ENCODE assay signal across 17 cellular contexts in genomic region chr17:82899941-82900340, GRCh38.
DNase-seq lines count a peak whose midpoint lies in the region; ATAC-seq, FAIRE-seq and TF ChIP-seq lines count a peak whose summit lies in the region.
"Had no signal": no experiment of that assay in that cellular context is flagged by ENCODE, and none has a peak within 500 bp of the region (broad histone marks: within the 10 kb centered on the region; RNA-seq: fewer than 3 reads in every experiment).

No MANE protein-coding gene starts in this region.

- no peaks in the 10 kb centered on the region for H3F3A ChIP-seq in neural progenitor cell (ENCODE audit: low read depth)

- ATAC-seq in activated naive CD8-positive, alpha-beta T cell treated with anti-CD3 and anti-CD28 coated beads, Interleukin-2, amount 50 U/mL, for 24 hours, result no peak
- no peak for ATAC-seq in HG03457 (IDR thresholded peaks at IDR 0.05; ENCODE audit: unreplicated experiment)

- H3K9me3 ChIP-seq in astrocyte (ENCODE audit: insufficient read depth, low read depth, low read length) (no peaks in the 10 kb centered on the region), neural progenitor cell (ENCODE audit: low read depth) (no peaks in the 10 kb centered on the region)
- H3K9me3 ChIP-seq: upper lobe of right lung had no signal

- FAIRE-seq in astrocyte (lab: Jason Lieb, UNC), result no peak
- FAIRE-seq: H54 had no signal

- H3K36me3 ChIP-seq in astrocyte (ENCODE audit: insufficient read depth, low read length), result no peaks in the 10 kb centered on the region
- H3K36me3 ChIP-seq in neural progenitor cell, result no peaks in the 10 kb centered on the region

- H3K9me3 Mint-ChIP-seq in activated naive CD8-positive, alpha-beta T cell treated with anti-CD3 and anti-CD28 coated beads for 36 hours, result no peaks in the 10 kb centered on the region
- H3K9me3 Mint-ChIP-seq in activated naive CD8-positive, alpha-beta T cell treated with anti-CD3 and anti-CD28 coated beads, Interleukin-2, amount 50 U/mL, for 24 hours, result no peaks in the 10 kb centered on the region
- H3K9me3 Mint-ChIP-seq in astrocyte (ENCODE audit: unreplicated experiment) (no peaks in the 10 kb centered on the region), neural progenitor cell (no peaks in the 10 kb centered on the region)

- peak overlapping the region; percentile 16 for H3K27ac Mint-ChIP-seq in activated naive CD8-positive, alpha-beta T cell treated with anti-CD3 and anti-CD28 coated beads for 36 hours
- H3K27ac Mint-ChIP-seq in activated naive CD8-positive, alpha-beta T cell treated with anti-CD3 and anti-CD28 coated beads, Interleukin-2, amount 50 U/mL, for 24 hours, result no peak overlapping the region
- no peak overlapping the region for H3K27ac Mint-ChIP-seq in astrocyte (ENCODE audit: unreplicated experiment)
- peak overlapping the region; percentile 34 for H3K27ac Mint-ChIP-seq in neural progenitor cell

- peak overlapping the region; percentile 48 for H3K4me2 ChIP-seq in astrocyte (ENCODE audit: low read length)
- H3K4me2 ChIP-seq in neural progenitor cell, result no peak overlapping the region

- H3K9ac ChIP-seq in astrocyte (ENCODE audit: low read length) (no peak overlapping the region), neural progenitor cell (no peak overlapping the region)

- TF ChIP-seq CTCF in astrocyte (IDR thresholded peaks at IDR 0.05; ENCODE audit: insufficient read depth, low read depth, low read length) (no peak), neural progenitor cell (IDR thresholded peaks at IDR 0.05) (no peak)

- H3K4me1 Mint-ChIP-seq in activated naive CD8-positive, alpha-beta T cell treated with anti-CD3 and anti-CD28 coated beads for 36 hours, result peaks cover 6% of the 10 kb centered on the region
- peaks cover 9% of the 10 kb centered on the region for H3K4me1 Mint-ChIP-seq in activated naive CD8-positive, alpha-beta T cell treated with anti-CD3 and anti-CD28 coated beads, Interleukin-2, amount 50 U/mL, for 24 hours
- H3K4me1 Mint-ChIP-seq in astrocyte (ENCODE audit: low read depth, unreplicated experiment) (peaks cover 9% of the 10 kb centered on the region), neural progenitor cell (peaks cover 4% of the 10 kb centered on the region)

- no peak overlapping the region for H3K4me3 ChIP-seq in astrocyte (ENCODE audit: insufficient read depth, low read depth, low read length)
- H3K4me3 ChIP-seq in neural progenitor cell, result no peak overlapping the region
- H3K4me3 ChIP-seq: upper lobe of right lung had no signal

- no peaks in the 10 kb centered on the region for H3K27me3 Mint-ChIP-seq in activated naive CD8-positive, alpha-beta T cell treated with anti-CD3 and anti-CD28 coated beads for 36 hours
- no peaks in the 10 kb centered on the region for H3K27me3 Mint-ChIP-seq in activated naive CD8-positive, alpha-beta T cell treated with anti-CD3 and anti-CD28 coated beads, Interleukin-2, amount 50 U/mL, for 24 hours
- H3K27me3 Mint-ChIP-seq in astrocyte (ENCODE audit: low read depth, unreplicated experiment) (no peaks in the 10 kb centered on the region), neural progenitor cell (ENCODE audit: insufficient read depth, low read depth) (peaks cover 2% of the 10 kb centered on the region)

- H3K27me3 ChIP-seq in astrocyte (ENCODE audit: insufficient read depth, low read length), result no peaks in the 10 kb centered on the region
- H3K27me3 ChIP-seq in neural progenitor cell, result no peaks in the 10 kb centered on the region
- H3K27me3 ChIP-seq: upper lobe of right lung had no signal

- H2AFZ ChIP-seq in astrocyte (ENCODE audit: low read depth, low read length) (no peak overlapping the region), neural progenitor cell (replicated peaks) (no peak overlapping the region)

- H3K4me1 ChIP-seq in astrocyte (ENCODE audit: insufficient read depth, low read length) (peaks cover 6% of the 10 kb centered on the region), neural progenitor cell (no peaks in the 10 kb centered on the region)
- H3K4me1 ChIP-seq: upper lobe of right lung had no signal

- no peak overlapping the region for H3K27ac ChIP-seq in astrocyte (ENCODE audit: low read depth, low read length)
- H3K27ac ChIP-seq in neural progenitor cell, result no peak overlapping the region
- H3K27ac ChIP-seq: upper lobe of right lung had no signal

- DNase-seq in activated naive CD8-positive, alpha-beta T cell treated with anti-CD3 and anti-CD28 coated beads for 36 hours, result no peak
- DNase-seq in activated naive CD8-positive, alpha-beta T cell treated with anti-CD3 and anti-CD28 coated beads, Interleukin-2, amount 50 U/mL, for 24 hours, result no peak
- DNase-seq in astrocyte (ENCODE audit: low read depth), result no peak
- no peak for DNase-seq in neural progenitor cell (ENCODE audit: low spot score)
- no peak for DNase-seq in NCI-H1092 (lab: John Stamatoyannopoulos, UW)
- no peak for DNase-seq in NCI-H82 (lab: John Stamatoyannopoulos, UW)
- DNase-seq: activated CD4-positive, alpha-beta T cell treated with anti-CD3 and anti-CD28 coated beads for 1 hour; DMS 273 treated with DMSO at 0.1 percent for 48 hours; kidney glomerular epithelial cell; MM.1S; NCI-H2171 treated with DMSO at 0.1 percent for 48 hours; NCI-H526; stimulated activated CD4-positive, alpha-beta T cell treated with anti-CD3 and anti-CD28 coated beads, Interleukin-15, amount 100 ng/mL, for 24 hours; stimulated activated CD8-positive, alpha-beta memory T cell treated with anti-CD3 and anti-CD28 coated beads, Interleukin-4, amount 100 ng/mL, for 48 hours; upper lobe of right lung had no signal

- no peaks in the 10 kb centered on the region for H3K79me2 ChIP-seq in astrocyte (ENCODE audit: insufficient read depth, low read length)
- no peaks in the 10 kb centered on the region for H3K79me2 ChIP-seq in neural progenitor cell (ENCODE audit: low read depth)

- peaks cover 16% of the 10 kb centered on the region for H3K36me3 Mint-ChIP-seq in activated naive CD8-positive, alpha-beta T cell treated with anti-CD3 and anti-CD28 coated beads for 36 hours
- H3K36me3 Mint-ChIP-seq in activated naive CD8-positive, alpha-beta T cell treated with anti-CD3 and anti-CD28 coated beads, Interleukin-2, amount 50 U/mL, for 24 hours (ENCODE audit: low read depth), result peaks cover 14% of the 10 kb centered on the region
- H3K36me3 Mint-ChIP-seq in astrocyte (ENCODE audit: low read depth, unreplicated experiment), result peaks cover 15% of the 10 kb centered on the region
- H3K36me3 Mint-ChIP-seq in neural progenitor cell, result peaks cover 32% of the 10 kb centered on the region

- H3K4me3 Mint-ChIP-seq in activated naive CD8-positive, alpha-beta T cell treated with anti-CD3 and anti-CD28 coated beads for 36 hours, result no peak overlapping the region
- no peak overlapping the region for H3K4me3 Mint-ChIP-seq in activated naive CD8-positive, alpha-beta T cell treated with anti-CD3 and anti-CD28 coated beads, Interleukin-2, amount 50 U/mL, for 24 hours
- H3K4me3 Mint-ChIP-seq in astrocyte (ENCODE audit: unreplicated experiment) (no peak overlapping the region), neural progenitor cell (no peak overlapping the region)

- H4K20me1 ChIP-seq in astrocyte (ENCODE audit: insufficient read depth, low read length) (no peaks in the 10 kb centered on the region), neural progenitor cell (ENCODE audit: low read depth) (no peaks in the 10 kb centered on the region)

Comparison
In these comparisons a context has a peak if more than half of its experiments do, and no peak if none do; other contexts are left out.
1. H3K27ac Mint-ChIP-seq: peak in activated naive CD8-positive, alpha-beta T cell treated with anti-CD3 and anti-CD28 coated beads for 36 hours (single experiment) and neural progenitor cell (single experiment); none in activated naive CD8-positive, alpha-beta T cell treated with anti-CD3 and anti-CD28 coated beads, Interleukin-2, amount 50 U/mL, for 24 hours (single experiment) and astrocyte (single experiment).